10 cellular contexts compared by ENCODE assay signal in the genomic region with DNA sequence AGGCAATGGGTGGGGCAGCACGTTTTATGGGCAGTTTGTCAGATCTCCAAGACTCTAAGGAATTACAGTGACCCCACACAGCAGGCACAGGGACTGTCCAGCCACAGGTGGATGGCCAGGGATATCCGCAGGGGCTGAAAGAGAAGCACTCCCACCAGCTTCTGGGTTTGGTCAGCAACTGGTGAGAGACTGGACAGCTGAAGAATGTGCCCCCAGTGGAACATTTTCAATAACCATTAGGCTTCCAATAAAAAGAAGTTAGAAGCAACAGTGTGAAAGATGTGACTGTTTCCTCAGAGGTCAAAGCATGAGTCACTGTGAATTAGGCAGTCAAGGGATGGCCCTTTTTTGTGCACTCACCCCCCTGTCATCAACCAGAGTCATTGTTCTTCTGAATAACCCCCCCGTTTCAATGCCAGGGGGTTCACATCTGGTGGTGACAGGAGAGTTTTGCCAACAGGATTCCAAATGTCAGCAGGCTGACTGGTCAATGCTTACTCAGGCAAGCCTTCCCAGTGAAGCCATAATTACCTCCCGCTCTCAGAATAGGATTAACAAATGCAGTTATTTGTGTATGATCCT.
DNase-seq lines count a peak whose midpoint lies in the region; ATAC-seq and TF ChIP-seq lines count a peak whose summit lies in the region.
"Had no signal": no experiment of that assay in that cellular context is flagged by ENCODE, and none has a peak within 500 bp of the region (broad histone marks: within the 10 kb centered on the region; RNA-seq: fewer than 3 reads in every experiment).

No MANE protein-coding gene starts in this region.

- no peaks in the 10 kb centered on the region for H3K79me2 ChIP-seq in HCT116 (ENCODE audit: insufficient read depth, low read length)

- H3K4me1 ChIP-seq in HCT116 (ENCODE audit: control insufficient read depth in 1 of 2, insufficient read depth in 2 of 2, low read length in 2 of 2) (peaks cover 6 to 29% of the 10 kb centered on the region in 2 experiments), SJSA1 (replicated peaks) (peaks cover 5% of the 10 kb centered on the region)
- H3K4me1 ChIP-seq: left ventricle myocardium inferior had no signal

- H3K4me3 ChIP-seq in HCT116 (replicated peaks in 1 of 2; ENCODE audit: low read depth in 1 of 2, low read length in 2 of 2) (peak overlapping the region in 1 of 2 experiments; percentile 41; a peak in 2 of 4 replicates), SJSA1 (no peak overlapping the region), fibroblast of villous mesenchyme (ENCODE audit: low read depth, low read length) (no peak overlapping the region), retinal pigment epithelial cell (ENCODE audit: low read length) (no peak overlapping the region)
- H3K4me3 ChIP-seq: left ventricle myocardium inferior had no signal

- 0 out of 2 replicates have a peak, but pooled peaks have one; percentile 16 for TF ChIP-seq RAD21 in HCT116 (IDR thresholded peaks at IDR 0.05; ENCODE audit: low read depth)

- H2AFZ ChIP-seq in HCT116 (ENCODE audit: low read depth, low read length, poor library complexity, severe bottlenecking) = peak overlapping the region; percentile 78

- POLR2A ChIA-PET in HCT116 (lab: Charles Lee) = no interaction called here

- H3K36me3 ChIP-seq in HCT116 (ENCODE audit: control insufficient read depth in 1 of 2, insufficient read depth in 2 of 2, low read length in 2 of 2) = no peaks in the 10 kb centered on the region
- no peaks in the 10 kb centered on the region for H3K36me3 ChIP-seq in SJSA1
- H3K36me3 ChIP-seq: left ventricle myocardium inferior had no signal

- CTCF ChIA-PET in HCT116 (lab: Charles Lee) = no interaction called here

- peak overlapping the region; percentile 76 for H3K4me2 ChIP-seq in HCT116 (ENCODE audit: low read length)

- intact Hi-C loops in HCT116 (cut with micrococcal nuclease) (no loop called here), left cardiac atrium (cut with DNase I) (no loop called here)

- DNase-seq in HCT116 (ENCODE audit: low read depth, low spot score) (peak; percentile 40), SJSA1 (ENCODE audit: low read depth in 1 of 2, low spot score in 2 of 2) (peak; percentile 46 to 53), fibroblast of villous mesenchyme (ENCODE audit: low read depth) (peak; percentile 19), retinal pigment epithelial cell (ENCODE audit: low read depth) (peak; percentile 96), left cardiac atrium (no peak)
- DNase-seq in stimulated activated CD4-positive, alpha-beta T cell treated with anti-CD3 and anti-CD28 coated beads, Interleukin-2, amount 100 ng/mL, for 24 hours = no peak
- DNase-seq: activated T-cell treated with anti-CD3 and anti-CD28 coated beads, Interleukin-2, amount 50 U/mL, for 24 hours; left ventricle myocardium inferior had no signal

- RAD21 ChIA-PET in HCT116 (lab: Charles Lee; ENCODE audit: low non-redundant PET in 1 of 2, low total read pairs in 2 of 2, uncharacterized antibody in 2 of 2, unreplicated experiment in 2 of 2) = no interaction called here

- no TSS peak for BruUV-seq in HCT116 (replicated peaks; lab: Mats Ljungman, UMichigan)

- no peak overlapping the region for H3K9ac ChIP-seq in HCT116 (ENCODE audit: low read length)

- H3K9me3 ChIP-seq in HCT116 (ENCODE audit: control insufficient read depth in 1 of 2, insufficient read depth in 1 of 2, low read depth in 1 of 2, low read length in 2 of 2) (no peaks in the 10 kb centered on the region), SJSA1 (replicated peaks) (no peaks in the 10 kb centered on the region)
- H3K9me3 ChIP-seq: left ventricle myocardium inferior had no signal

- no peak for TF ChIP-seq POLR2A in HCT116 (IDR thresholded peaks at IDR 0.05; ENCODE audit: borderline replicate concordance, extremely low read depth, insufficient read depth, insufficient read length)

- no peaks in the 10 kb centered on the region for H4K20me1 ChIP-seq in HCT116 (ENCODE audit: insufficient read depth)

- ATAC-seq in HCT116 (peak; percentile 84), GM21737 (IDR thresholded peaks at IDR 0.05; ENCODE audit: unreplicated experiment) (no peak), left cardiac atrium (no peak)
- ATAC-seq: sciatic nerve had no signal

- no peaks in the 10 kb centered on the region for H3K27me3 ChIP-seq in HCT116 (ENCODE audit: insufficient read depth, low read length)
- no peaks in the 10 kb centered on the region for H3K27me3 ChIP-seq in SJSA1 (replicated peaks)

- no peaks in the 10 kb centered on the region for H3K9me2 ChIP-seq in HCT116 (ENCODE audit: insufficient read depth)

- H3K27ac ChIP-seq in HCT116 (ENCODE audit: low read depth, low read length) = no peak overlapping the region
- no peak overlapping the region for H3K27ac ChIP-seq in SJSA1
- H3K27ac ChIP-seq: left ventricle myocardium inferior had no signal

- TF ChIP-seq CTCF in HCT116 (IDR thresholded peaks at IDR 0.05 in 2 of 3, conservative IDR thresholded peaks at IDR 0.05 in 1 of 3; ENCODE audit: borderline replicate concordance in 1 of 3, insufficient read depth in 1 of 3, low read depth in 2 of 3, low read length in 2 of 3) (no peak), fibroblast of villous mesenchyme (IDR thresholded peaks at IDR 0.05; ENCODE audit: insufficient read depth, low read depth, low read length) (no peak), retinal pigment epithelial cell (conservative IDR thresholded peaks at IDR 0.05; ENCODE audit: low read depth, low read length) (no peak)

TF ChIP-seq in HCT116, 20 proteins besides CTCF, POLR2A, EP300 and RAD21 (continues in another document):
- no peak for TF ChIP-seq EZH2phosphoT487 (IDR thresholded peaks at IDR 0.05; ENCODE audit: borderline replicate concordance)
- TF ChIP-seq, protein P1, sequence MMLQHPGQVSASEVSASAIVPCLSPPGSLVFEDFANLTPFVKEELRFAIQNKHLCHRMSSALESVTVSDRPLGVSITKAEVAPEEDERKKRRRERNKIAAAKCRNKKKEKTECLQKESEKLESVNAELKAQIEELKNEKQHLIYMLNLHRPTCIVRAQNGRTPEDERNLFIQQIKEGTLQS (IDR thresholded peaks at IDR 0.05) = 0 out of 2 replicates have a peak, but pooled peaks have one; percentile 12
- TF ChIP-seq TCF7L2 (IDR thresholded peaks at IDR 0.05; ENCODE audit: borderline replicate concordance, extremely low read depth, insufficient read depth, insufficient read length) = no peak
- TF ChIP-seq SIN3A (IDR thresholded peaks at IDR 0.05; ENCODE audit: low read depth) = peak; percentile 60; the same call in 1 of the 2 replicates
- TF ChIP-seq MAX (IDR thresholded peaks at IDR 0.05) = peak; percentile 35; the same call in 1 of the 2 replicates
- TF ChIP-seq ZBTB33 (IDR thresholded peaks at IDR 0.05; ENCODE audit: extremely low read depth, insufficient replicate concordance, low read length) = no peak
- no peak for TF ChIP-seq ELF1 (IDR thresholded peaks at IDR 0.05; ENCODE audit: borderline replicate concordance, low read depth)
- TF ChIP-seq EZH2 (IDR thresholded peaks at IDR 0.05) = no peak
- TF ChIP-seq CEBPB (IDR thresholded peaks at IDR 0.05; ENCODE audit: low read depth) = 0 out of 2 replicates have a peak, but pooled peaks have one; percentile 28
- no peak for TF ChIP-seq ZNF274 (IDR thresholded peaks at IDR 0.05; ENCODE audit: low read depth, low read length)
- TF ChIP-seq EGR1 (IDR thresholded peaks at IDR 0.05; ENCODE audit: low read depth) = no peak
- no peak for TF ChIP-seq SRF (IDR thresholded peaks at IDR 0.05; ENCODE audit: low read depth)
- peak; percentile 53 for TF ChIP-seq JUND (IDR thresholded peaks at IDR 0.05)
- TF ChIP-seq FOSL1 (IDR thresholded peaks at IDR 0.05; ENCODE audit: low read depth) = peak; percentile 56
- TF ChIP-seq SP1 (IDR thresholded peaks at IDR 0.05; ENCODE audit: low read depth) = peak; percentile 13; the same call in 1 of the 2 replicates
- TF ChIP-seq CBX3 (IDR thresholded peaks at IDR 0.05; ENCODE audit: low read depth) = no peak

Comparison
In these comparisons a context has a peak if more than half of its experiments do, and no peak if none do; other contexts are left out.
1. DNase-seq: peak in HCT116 (single experiment), SJSA1 (2 of 2), fibroblast of villous mesenchyme (single experiment) and retinal pigment epithelial cell (single experiment); none in stimulated activated CD4-positive, alpha-beta T cell treated with anti-CD3 and anti-CD28 coated beads, Interleukin-2, amount 100 ng/mL, for 24 hours (0 of 2) and left cardiac atrium (single experiment).